22 cellular contexts compared by ENCODE assay signal in genomic region chr18:31427010-31427409, GRCh38. TPM values are rescaled to one million over a fixed set of nuclear protein-coding genes. Genes with fewer than 3 reads are reported as not detected.
A peak's percentile ranks its signal among the peaks of the same experiment; 100 is the strongest.
DNase-seq lines count a peak whose midpoint lies in the region; ATAC-seq and TF ChIP-seq lines count a peak whose summit lies in the region.
"Had no signal": no experiment of that assay in that cellular context is flagged by ENCODE, and none has a peak within 500 bp of the region (broad histone marks: within the 10 kb centered on the region; RNA-seq: fewer than 3 reads in every experiment).

No MANE protein-coding gene starts in this region.

- POLR2A ChIA-PET in MCF 10A (lab: Yijun Ruan, JAX): interaction anchor here (0.7 to 8.9 kb wide), 4 partner anchors 25 to 83 kb away, joined by 3 to 219 read pairs (median 3); partner anchors contain the start of gene DSG3
- POLR2A ChIA-PET in T-cell (lab: Charles Lee): no interaction called here

- intact Hi-C loops in MCF 10A (cut with micrococcal nuclease) (loop anchor here (10.0 kb wide), 2 partner anchors 322 to 432 kb away; partner anchors contain the start of gene DSC2), breast epithelium (cut with DNase I; ENCODE audit: low total_unique reads) (no loop called here), esophagus squamous epithelium (cut with DNase I) (no loop called here)

- H3K4me3 ChIP-seq in breast epithelium (no peak overlapping the region), esophagus squamous epithelium (peak overlapping the region; percentile 34 to 57 (median 43)), parathyroid adenoma (ENCODE audit: low read depth, low read length) (no peak overlapping the region)
- H3K4me3 ChIP-seq: GM23248 had no signal

- no TSS peak for BruUV-seq in MCF 10A (replicated peaks; lab: Mats Ljungman, UMichigan)

- H3K36me3 ChIP-seq in breast epithelium (no peaks in the 10 kb centered on the region), esophagus squamous epithelium (no peaks in the 10 kb centered on the region), parathyroid adenoma (ENCODE audit: control insufficient read depth, insufficient read depth, low read length) (no peaks in the 10 kb centered on the region)

- TF ChIP-seq POLR2A in breast epithelium (IDR thresholded peaks at IDR 0.05) (no peak), esophagus squamous epithelium (IDR thresholded peaks at IDR 0.05) (peak in 1 of 4 donors; percentile 3)

- H3K27ac ChIP-seq in breast epithelium (no peak overlapping the region), esophagus squamous epithelium (peak overlapping the region; percentile 78 to 91 (median 88)), parathyroid adenoma (no peak overlapping the region)
- H3K27ac ChIP-seq: GM23248 had no signal

- DNase-seq in MCF 10A (ENCODE audit: unreplicated experiment) (no peak), breast epithelium (ENCODE audit: low spot score in 2 of 2) (no peak), esophagus squamous epithelium (lab: John Stamatoyannopoulos, UW) (no peak), T-cell (no peak)
- no peak for DNase-seq in central memory CD4-positive, alpha-beta T cell
- DNase-seq: 8988T, DMS153, GF-D8, GM23248, HCEC 1CT, NCI-H1092 treated with DMSO at 0.1 percent for 48 hours, NCI-H146, NCI-H2029 treated with DMSO at 0.1 percent for 48 hours, NCI-H2227 treated with DMSO at 0.1 percent for 48 hours, NCI-H524, NCI-H82, SIG-M5 had no signal

- no peak for TF ChIP-seq CTCF in MCF 10A (IDR thresholded peaks at IDR 0.05; ENCODE audit: unreplicated experiment)
- no peak for TF ChIP-seq CTCF in breast epithelium (IDR thresholded peaks at IDR 0.05)
- TF ChIP-seq CTCF in esophagus squamous epithelium (IDR thresholded peaks at IDR 0.05): no peak
- no peak for TF ChIP-seq CTCF in parathyroid adenoma (IDR thresholded peaks at IDR 0.05)

- H3K4me3 Mint-ChIP-seq in MCF 10A (ENCODE audit: unreplicated experiment) (no peak overlapping the region), T-cell (no peak overlapping the region)

- H3K9me3 ChIP-seq in breast epithelium: peaks cover 0 to 4% of the 10 kb centered on the region in 2 donors
- no peaks in the 10 kb centered on the region for H3K9me3 ChIP-seq in esophagus squamous epithelium
- H3K9me3 ChIP-seq in parathyroid adenoma (ENCODE audit: control insufficient read depth, low read length): no peaks in the 10 kb centered on the region

- 21 to 28% methylated on average over 3 of the region's 3 CpGs for WGBS in esophagus squamous epithelium, 2 donors

- H3K27me3 Mint-ChIP-seq in MCF 10A (ENCODE audit: insufficient read depth, unreplicated experiment) (no peaks in the 10 kb centered on the region), T-cell (peaks cover 0 to 4% of the 10 kb centered on the region in 2 donors)

- H3K9ac ChIP-seq in parathyroid adenoma: no peak overlapping the region
- H3K9ac ChIP-seq: GM23248 had no signal

- H3K27ac Mint-ChIP-seq in MCF 10A (ENCODE audit: low read depth, unreplicated experiment) (peak overlapping the region; percentile 21), T-cell (no peak overlapping the region)

- H3K27me3 ChIP-seq in breast epithelium: no peaks in the 10 kb centered on the region
- no peaks in the 10 kb centered on the region for H3K27me3 ChIP-seq in esophagus squamous epithelium
- H3K27me3 ChIP-seq in parathyroid adenoma (ENCODE audit: control insufficient read depth, insufficient read depth, low read length): no peaks in the 10 kb centered on the region

- H3K36me3 Mint-ChIP-seq in MCF 10A (ENCODE audit: insufficient read depth, unreplicated experiment): no peaks in the 10 kb centered on the region
- H3K36me3 Mint-ChIP-seq in T-cell: no peaks in the 10 kb centered on the region

- H2AFZ ChIP-seq in parathyroid adenoma: peak overlapping the region; percentile 33
- H2AFZ ChIP-seq: GM23248 had no signal

- H3K9me3 Mint-ChIP-seq in MCF 10A (ENCODE audit: unreplicated experiment): no peaks in the 10 kb centered on the region
- peaks cover 0 to 10% (median 0%) of the 10 kb centered on the region in 3 donors for H3K9me3 Mint-ChIP-seq in T-cell

- no peak for ATAC-seq in HG03565 (IDR thresholded peaks at IDR 0.05; ENCODE audit: unreplicated experiment)
- ATAC-seq in GM21825 (IDR thresholded peaks at IDR 0.05; ENCODE audit: unreplicated experiment): no peak
- ATAC-seq in T-cell (replicated peaks in 1 of 4): no peak

- H3K79me2 ChIP-seq in parathyroid adenoma: no peaks in the 10 kb centered on the region

- CTCF ChIA-PET in MCF 10A (lab: Yijun Ruan, JAX): interaction anchor here (0.6 to 1.2 kb wide), 3 partner anchors 15 to 60 kb away, joined by 3 read pairs; no protein-coding TSS in a partner anchor
- CTCF ChIA-PET in T-cell (lab: Charles Lee): no interaction called here

- no peaks in the 10 kb centered on the region for H3K4me1 ChIP-seq in breast epithelium
- peaks cover 0 to 62% (median 5%) of the 10 kb centered on the region in 3 donors for H3K4me1 ChIP-seq in esophagus squamous epithelium
- H3K4me1 ChIP-seq in parathyroid adenoma: no peaks in the 10 kb centered on the region

- H3K4me2 ChIP-seq in parathyroid adenoma (ENCODE audit: low read length): no peak overlapping the region

- H3K4me1 Mint-ChIP-seq in MCF 10A (ENCODE audit: insufficient read depth, unreplicated experiment): peaks cover 23% of the 10 kb centered on the region
- no peaks in the 10 kb centered on the region for H3K4me1 Mint-ChIP-seq in T-cell

RNA-seq across cellular contexts. Expression of gene DSG3, which starts 20.5 kb away (rescaled TPM):
- total RNA-seq in MCF 10A (2022) (65.4 and 68.5 TPM in 2 replicates), breast epithelium (10 to 100 TPM in 2 of 3 donors, not detected in 1; 21.0 to 40.1 TPM), esophagus squamous epithelium (100 to 1,000 TPM; 513 to 856 (median 737) TPM), T-cell (not detected)
- total RNA-seq: GM23248, LHCN-M2, RPMI7951 had no signal

RNA-seq across cellular contexts. Expression of gene DSG4, which starts 50.4 kb away (rescaled TPM):
- total RNA-seq in MCF 10A (2022): not detected in 2 replicates
- total RNA-seq in breast epithelium: not detected
- total RNA-seq in esophagus squamous epithelium: not detected
- not detected for total RNA-seq in T-cell
- total RNA-seq: GM23248, LHCN-M2, RPMI7951 had no signal

Comparison
In these comparisons a context has a peak if more than half of its experiments do, and no peak if none do; other contexts are left out.
1. H3K27ac ChIP-seq: peak in esophagus squamous epithelium (4 of 4); none in breast epithelium (0 of 2) and parathyroid adenoma (single experiment).
2. H3K4me3 ChIP-seq: peak in esophagus squamous epithelium (4 of 4); none in breast epithelium (0 of 3) and parathyroid adenoma (single experiment).